ENCODE assay signal across 24 cellular contexts in the genomic region with DNA sequence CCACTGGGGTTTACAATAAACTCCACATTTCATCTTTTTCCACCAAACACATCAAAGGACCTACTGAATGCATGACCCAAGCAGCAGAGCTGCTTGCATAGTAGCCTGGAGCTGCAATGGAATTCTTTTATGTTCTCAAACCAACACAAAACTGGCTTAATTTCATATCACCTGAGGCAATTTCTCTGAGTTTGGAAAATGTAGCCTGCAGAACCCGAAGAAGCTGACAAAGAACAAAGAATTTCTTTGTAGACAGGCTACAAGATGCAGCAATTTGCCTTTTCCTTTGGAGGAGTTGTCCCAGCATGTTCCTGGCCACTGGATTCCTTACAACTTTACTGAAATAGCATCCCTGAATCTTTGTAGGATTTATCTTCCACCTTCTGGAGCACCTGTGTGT. TPM values are rescaled to one million over a fixed set of nuclear protein-coding genes. Genes with fewer than 3 reads are reported as not detected.
DNase-seq lines count a peak whose midpoint lies in the region; ATAC-seq, FAIRE-seq and TF ChIP-seq lines count a peak whose summit lies in the region.
"Had no signal": no experiment of that assay in that cellular context is flagged by ENCODE, and none has a peak within 500 bp of the region (broad histone marks: within the 10 kb centered on the region; RNA-seq: fewer than 3 reads in every experiment).

No MANE protein-coding gene starts in this region.

- no peaks in the 10 kb centered on the region for H3K27me3 Mint-ChIP-seq in MCF 10A (ENCODE audit: insufficient read depth, unreplicated experiment)
- H3K27me3 Mint-ChIP-seq in activated naive CD4-positive, alpha-beta T cell treated with anti-CD3 and anti-CD28 coated beads for 36 hours (ENCODE audit: low read depth): no peaks in the 10 kb centered on the region
- H3K27me3 Mint-ChIP-seq: CD4-positive, alpha-beta T cell had no signal

- POLR2A ChIA-PET in MCF 10A (lab: Yijun Ruan, JAX): interaction anchor here (0.6 kb wide), 1 partner anchor 29 kb away, joined by 3 read pairs; no protein-coding TSS in a partner anchor

- no peaks in the 10 kb centered on the region for H3K36me3 ChIP-seq in mammary epithelial cell (ENCODE audit: insufficient read depth, low read length)
- no peaks in the 10 kb centered on the region for H3K36me3 ChIP-seq in bronchial epithelial cell (ENCODE audit: control insufficient read depth, insufficient read depth, low read length)
- H3K36me3 ChIP-seq in kidney (ENCODE audit: control insufficient read depth in 1 of 2, insufficient read depth in 2 of 2, low read length in 2 of 2): peaks cover 0 to 3% of the 10 kb centered on the region in 2 donors
- H3K36me3 ChIP-seq in right atrium auricular region: no peaks in the 10 kb centered on the region
- H3K36me3 ChIP-seq: BE2C; BLaER1 treated with 17β-estradiol and CSF1 and Interleukin-3, amounts not matched to agents 10 nM and 100 nM; HAP-1 had no signal

- dilution Hi-C loops in mammary epithelial cell (cut with HindIII; ENCODE audit: low sequenced_read_pairs): no loop called here

- TF ChIP-seq CTCF in mammary epithelial cell (conservative IDR thresholded peaks at IDR 0.05 in 1 of 2, IDR thresholded peaks at IDR 0.05 in 1 of 2; ENCODE audit: extremely low read depth in 1 of 2, insufficient read depth in 1 of 2, low read depth in 1 of 2, low read length in 2 of 2) (no peak), MCF 10A (IDR thresholded peaks at IDR 0.05; ENCODE audit: unreplicated experiment) (no peak), bronchial epithelial cell (IDR thresholded peaks at IDR 0.05; ENCODE audit: insufficient read depth, low read length, severe bottlenecking) (no peak), foreskin keratinocyte (conservative IDR thresholded peaks at IDR 0.05) (no peak), kidney (IDR thresholded peaks at IDR 0.05; ENCODE audit: borderline replicate concordance, extremely low read depth, insufficient read depth) (no peak), right atrium auricular region (IDR thresholded peaks at IDR 0.05) (no peak)

- no peak overlapping the region for H3K4me3 Mint-ChIP-seq in MCF 10A (ENCODE audit: unreplicated experiment)
- H3K4me3 Mint-ChIP-seq in activated naive CD4-positive, alpha-beta T cell treated with anti-CD3 and anti-CD28 coated beads for 36 hours: no peak overlapping the region
- H3K4me3 Mint-ChIP-seq: CD14-positive monocyte; CD4-positive, alpha-beta T cell; CD8-positive, alpha-beta memory T cell; HFFc6 had no signal

- BruUV-seq in mammary epithelial cell (replicated peaks; lab: Mats Ljungman, UMichigan) (no TSS peak), MCF 10A (replicated peaks; lab: Mats Ljungman, UMichigan) (no TSS peak)

- no peak overlapping the region for H3K4me3 ChIP-seq in mammary epithelial cell (replicated peaks in 1 of 3; ENCODE audit: insufficient read depth in 1 of 3, low read depth in 2 of 3, low read length in 3 of 3)
- H3K4me3 ChIP-seq in bronchial epithelial cell (ENCODE audit: low read depth, low read length): no peak overlapping the region
- no peak overlapping the region for H3K4me3 ChIP-seq in kidney (ENCODE audit: low read length in 2 of 2)
- no peak overlapping the region for H3K4me3 ChIP-seq in right atrium auricular region
- H3K4me3 ChIP-seq: BLaER1 treated with 17β-estradiol and CSF1 and Interleukin-3, amounts not matched to agents 10 nM and 100 nM; HAP-1 had no signal

- no peaks in the 10 kb centered on the region for H3K9me3 Mint-ChIP-seq in MCF 10A (ENCODE audit: unreplicated experiment)
- H3K9me3 Mint-ChIP-seq in activated naive CD4-positive, alpha-beta T cell treated with anti-CD3 and anti-CD28 coated beads for 36 hours: no peaks in the 10 kb centered on the region
- H3K9me3 Mint-ChIP-seq: CD4-positive, alpha-beta T cell; CD8-positive, alpha-beta memory T cell; HFFc6 had no signal

- in situ Hi-C loops in mammary epithelial cell (cut with MboI; ENCODE audit: low sequenced_read_pairs in 2 of 2): no loop called here

- DNase-seq in mammary epithelial cell (peak; percentile 64), MCF 10A (ENCODE audit: unreplicated experiment) (no peak), bronchial epithelial cell (ENCODE audit: low read depth) (peak; percentile 7), foreskin keratinocyte (peak; percentile 49 to 71), kidney (no peak), right atrium auricular region (ENCODE audit: low spot score) (no peak)
- DNase-seq in activated naive CD4-positive, alpha-beta T cell treated with anti-CD3 and anti-CD28 coated beads for 36 hours: no peak
- DNase-seq: BE2C; Calu3; CD4-positive, alpha-beta T cell; CD8-positive, alpha-beta memory T cell; COR-L47; DMS53; DMS79 treated with DMSO at 0.1 percent for 48 hours; GOT3; HFFc6 had no signal

- H3K4me2 ChIP-seq in mammary epithelial cell (ENCODE audit: insufficient read depth, low read depth, low read length): peak overlapping the region; percentile 38
- H3K4me2 ChIP-seq: BLaER1 treated with 17β-estradiol and CSF1 and Interleukin-3, amounts not matched to agents 10 nM and 100 nM had no signal

- 0% methylated on average over 1 of the region's 1 CpG for WGBS in mammary epithelial cell (ENCODE audit: low coverage, missing lambda C conversion rate)

- peaks cover 7% of the 10 kb centered on the region for H3K4me1 Mint-ChIP-seq in MCF 10A (ENCODE audit: insufficient read depth, unreplicated experiment)
- no peaks in the 10 kb centered on the region for H3K4me1 Mint-ChIP-seq in activated naive CD4-positive, alpha-beta T cell treated with anti-CD3 and anti-CD28 coated beads for 36 hours (ENCODE audit: low read depth)
- H3K4me1 Mint-ChIP-seq: CD8-positive, alpha-beta memory T cell had no signal

- ATAC-seq in foreskin keratinocyte: no peak

- no peak overlapping the region for H3K27ac Mint-ChIP-seq in MCF 10A (ENCODE audit: low read depth, unreplicated experiment)
- H3K27ac Mint-ChIP-seq in activated naive CD4-positive, alpha-beta T cell treated with anti-CD3 and anti-CD28 coated beads for 36 hours: no peak overlapping the region
- H3K27ac Mint-ChIP-seq: CD14-positive monocyte; CD4-positive, alpha-beta T cell; HFFc6 had no signal

- H3K4me1 ChIP-seq in mammary epithelial cell (ENCODE audit: insufficient read depth, low read length) (peaks cover 13% of the 10 kb centered on the region), foreskin keratinocyte (no peaks in the 10 kb centered on the region), kidney (ENCODE audit: control insufficient read depth in 1 of 2, insufficient read depth in 1 of 2, low read depth in 1 of 2, low read length in 2 of 2) (no peaks in the 10 kb centered on the region), right atrium auricular region (no peaks in the 10 kb centered on the region)
- H3K4me1 ChIP-seq: BE2C had no signal

- H3K79me2 ChIP-seq in mammary epithelial cell (ENCODE audit: insufficient read depth, low read length): no peaks in the 10 kb centered on the region

- H2AFZ ChIP-seq in mammary epithelial cell (ENCODE audit: low read depth, low read length): no peak overlapping the region

- CTCF ChIA-PET in mammary epithelial cell (lab: Charles Lee; ENCODE audit: low non-redundant PET): no interaction called here
- CTCF ChIA-PET in MCF 10A (lab: Yijun Ruan, JAX): no interaction called here
- CTCF ChIA-PET in activated naive CD4-positive, alpha-beta T cell treated with anti-CD3 and anti-CD28 coated beads for 36 hours (lab: Charles Lee): no interaction called here

- FAIRE-seq in bronchial epithelial cell (lab: Jason Lieb, UNC) (no peak), kidney (lab: Jason Lieb, UNC) (no peak)
- FAIRE-seq: A204.1, G401.6, GM12892, H54 had no signal

- no peaks in the 10 kb centered on the region for H4K20me1 ChIP-seq in mammary epithelial cell (ENCODE audit: insufficient read depth, low read length)
- H4K20me1 ChIP-seq: BLaER1 treated with 17β-estradiol and CSF1 and Interleukin-3, amounts not matched to agents 10 nM and 100 nM had no signal

- H3K27me3 ChIP-seq in mammary epithelial cell (ENCODE audit: insufficient read depth, low read length): no peaks in the 10 kb centered on the region
- H3K27me3 ChIP-seq in bronchial epithelial cell (ENCODE audit: control insufficient read depth, insufficient read depth, low read length): no peaks in the 10 kb centered on the region
- H3K27me3 ChIP-seq in foreskin keratinocyte: peaks cover 3% of the 10 kb centered on the region
- H3K27me3 ChIP-seq in right atrium auricular region: no peaks in the 10 kb centered on the region
- H3K27me3 ChIP-seq: BE2C; BLaER1 treated with 17β-estradiol and CSF1 and Interleukin-3, amounts not matched to agents 10 nM and 100 nM had no signal

- H3K9me3 ChIP-seq in mammary epithelial cell (replicated peaks; ENCODE audit: insufficient read depth, low read length) (no peaks in the 10 kb centered on the region), kidney (ENCODE audit: control insufficient read depth in 1 of 2, low read length in 2 of 2) (no peaks in the 10 kb centered on the region), right atrium auricular region (no peaks in the 10 kb centered on the region)
- H3K9me3 ChIP-seq: BE2C; BLaER1 treated with 17β-estradiol and CSF1 and Interleukin-3, amounts not matched to agents 10 nM and 100 nM; HAP-1 had no signal

- intact Hi-C loops in mammary epithelial cell (cut with micrococcal nuclease) (no loop called here), MCF 10A (cut with micrococcal nuclease) (no loop called here), kidney (cut with DNase I) (no loop called here)
- intact Hi-C loops in activated naive CD4-positive, alpha-beta T cell treated with anti-CD3 and anti-CD28 coated beads for 36 hours (cut with micrococcal nuclease): no loop called here

- no peaks in the 10 kb centered on the region for H3K36me3 Mint-ChIP-seq in MCF 10A (ENCODE audit: insufficient read depth, unreplicated experiment)
- no peaks in the 10 kb centered on the region for H3K36me3 Mint-ChIP-seq in activated naive CD4-positive, alpha-beta T cell treated with anti-CD3 and anti-CD28 coated beads for 36 hours (ENCODE audit: low read depth)
- H3K36me3 Mint-ChIP-seq: CD14-positive monocyte; CD8-positive, alpha-beta memory T cell had no signal

- H3K27ac ChIP-seq in mammary epithelial cell (ENCODE audit: insufficient read depth, low read depth, low read length) (no peak overlapping the region), foreskin keratinocyte (no peak overlapping the region), kidney (ENCODE audit: low read depth in 2 of 2, low read length in 2 of 2) (no peak overlapping the region), right atrium auricular region (no peak overlapping the region)
- H3K27ac ChIP-seq: 22Rv1; BLaER1 treated with 17β-estradiol and CSF1 and Interleukin-3, amounts not matched to agents 10 nM and 100 nM had no signal

- H3K9ac ChIP-seq in mammary epithelial cell (ENCODE audit: insufficient read depth, low read length) (no peak overlapping the region), kidney (ENCODE audit: low read length in 2 of 2) (no peak overlapping the region)
- H3K9ac ChIP-seq: BLaER1 treated with 17β-estradiol and CSF1 and Interleukin-3, amounts not matched to agents 10 nM and 100 nM had no signal

RNA-seq across cellular contexts. Expression of a gene that starts 5.5 kb away (rescaled TPM):
- total RNA-seq in mammary epithelial cell (under 1 TPM; 0.12 to 0.17 TPM), MCF 10A (2022) (0.27 and 0.30 TPM in 2 replicates), bronchial epithelial cell (under 0.01 and 0.38 TPM in 2 replicates), foreskin keratinocyte (0.10 and 0.11 TPM in 2 replicates), kidney (1.2 TPM), right atrium auricular region (1 to 10 TPM; 1.6 to 3.1 TPM)
- polyA plus RNA-seq in mammary epithelial cell (0.05 TPM), foreskin keratinocyte (0.01 and 0.03 TPM in 2 replicates), kidney (ENCODE audit: insufficient read depth, low read depth, low replicate concordance) (0.54 TPM)
- polyA minus RNA-seq in mammary epithelial cell: not detected
- under 1 TPM; 0.07 to 0.12 TPM for total RNA-seq in activated naive CD4-positive, alpha-beta T cell treated with anti-CD3 and anti-CD28 coated beads for 36 hours
- total RNA-seq: Calu3 had no signal
- polyA plus RNA-seq: CD14-positive monocyte; CD8-positive, alpha-beta memory T cell had no signal

Comparison
In these comparisons a context has a peak if more than half of its experiments do, and no peak if none do; other contexts are left out.
1. DNase-seq: peak in mammary epithelial cell (single experiment), bronchial epithelial cell (single experiment) and foreskin keratinocyte (2 of 2); none in MCF 10A (single experiment), kidney (single experiment), activated naive CD4-positive, alpha-beta T cell treated with anti-CD3 and anti-CD28 coated beads for 36 hours (single experiment) and right atrium auricular region (single experiment).